ENCODE assay signal across 1 cellular context in genomic region chr1:16860048-16860447, GRCh38. TPM values are rescaled to one million over a fixed set of nuclear protein-coding genes. Genes with fewer than 3 reads are reported as not detected.
"Had no signal": no experiment of that assay in that cellular context is flagged by ENCODE, and none has a peak within 500 bp of the region (broad histone marks: within the 10 kb centered on the region; RNA-seq: fewer than 3 reads in every experiment).

No MANE protein-coding gene starts in this region.

RNA-seq across cellular contexts. Expression of gene RNU1-2, which starts 35.7 kb away (rescaled TPM):
- polyA plus RNA-seq: cardiac muscle cell had no signal
